28 cellular contexts compared by ENCODE assay signal in the genomic region with DNA sequence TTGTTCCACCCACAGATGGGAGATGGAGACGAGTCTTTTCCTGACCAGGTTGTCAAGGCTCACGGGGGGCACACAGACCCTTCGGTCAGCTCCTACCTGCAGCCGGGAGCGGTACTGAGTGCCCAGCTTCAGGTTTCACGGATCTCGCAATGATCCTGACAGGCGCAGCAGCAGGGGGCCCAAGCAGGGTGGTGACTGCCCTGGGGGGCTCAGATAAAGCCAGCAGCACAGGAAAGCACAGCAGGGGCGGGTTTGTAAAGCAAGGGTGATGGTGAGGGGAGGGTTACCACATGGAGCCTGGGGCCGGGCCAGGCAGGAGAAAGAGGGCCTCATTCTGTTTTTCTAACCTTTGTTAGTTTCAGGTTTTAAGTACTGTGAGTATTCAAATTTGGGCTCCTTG.
"Had no signal": no experiment of that assay in that cellular context is flagged by ENCODE, and none has a peak within 500 bp of the region (broad histone marks: within the 10 kb centered on the region; RNA-seq: fewer than 3 reads in every experiment).

No MANE protein-coding gene starts in this region.

- FAIRE-seq: islet of Langerhans had no signal

- H3K9me3 Mint-ChIP-seq: activated T-cell treated with anti-CD3 and anti-CD28 coated beads, Interleukin-2, amount 50 U/mL, for 4 hours; activated T-helper 2 cell treated with anti-CD3 and anti-CD28 coated beads, Interferon-gamma antibody, Interleukin-2, Interleukin-4, amounts not matched to agents 10 μg/mL and 5 μg/mL and 100 μg/mL, durations not matched to agents 14 hours and 24 hours and 36 hours; central memory CD8-positive, alpha-beta T cell; natural killer cell treated with Interleukin-12 subunit alpha and Interleukin-12 subunit beta and Interleukin-15 and Interleukin-18, amount 100 ng/mL, for 72 hours; stimulated activated naive CD8-positive, alpha-beta T cell treated with anti-CD3 and anti-CD28 coated beads, Interleukin-15, Interleukin-2, amounts not matched to agents 100 ng/mL and 50 ng/mL, for 24 hours; T-helper 1 cell treated with Interleukin-12 subunit alpha and Interleukin-12 subunit beta and Interleukin-4 antibody, amounts not matched to agents 30 μg/mL and 1 μg/mL, for 36 hours had no signal

- H3K27me3 Mint-ChIP-seq: activated naive CD8-positive, alpha-beta T cell had no signal

- H3K79me2 ChIP-seq: parathyroid adenoma had no signal

- H3K4me3 Mint-ChIP-seq: activated naive CD8-positive, alpha-beta T cell; activated T-cell treated with anti-CD3 and anti-CD28 coated beads, Interleukin-2, amount 50 U/mL, for 4 hours; central memory CD8-positive, alpha-beta T cell; natural killer cell treated with Interleukin-12 subunit alpha and Interleukin-12 subunit beta and Interleukin-15 and Interleukin-18, amount 100 ng/mL, for 72 hours; stimulated activated naive CD8-positive, alpha-beta T cell treated with anti-CD3 and anti-CD28 coated beads, Interleukin-15, Interleukin-2, amounts not matched to agents 100 ng/mL and 50 ng/mL, for 24 hours; T-helper 1 cell treated with Interleukin-12 subunit alpha and Interleukin-12 subunit beta and Interleukin-4 antibody, amounts not matched to agents 30 μg/mL and 1 μg/mL, for 36 hours had no signal

- H3K4me3 ChIP-seq: adrenal gland, ascending aorta, colonic mucosa, dorsolateral prefrontal cortex, gastroesophageal sphincter, sigmoid colon, smooth muscle cell, tibial artery, uterus had no signal

- H3K27me3 ChIP-seq: adrenal gland, ascending aorta, colonic mucosa, dorsolateral prefrontal cortex, gastroesophageal sphincter, sigmoid colon, uterus had no signal

- H3K27ac Mint-ChIP-seq: activated naive CD8-positive, alpha-beta T cell; activated T-helper 2 cell treated with anti-CD3 and anti-CD28 coated beads, Interferon-gamma antibody, Interleukin-2, Interleukin-4, amounts not matched to agents 10 μg/mL and 5 μg/mL and 100 μg/mL, durations not matched to agents 14 hours and 24 hours and 36 hours; natural killer cell treated with Interleukin-12 subunit alpha and Interleukin-12 subunit beta and Interleukin-15 and Interleukin-18, amount 100 ng/mL, for 72 hours; stimulated activated naive CD8-positive, alpha-beta T cell treated with anti-CD3 and anti-CD28 coated beads, Interleukin-15, Interleukin-2, amounts not matched to agents 100 ng/mL and 50 ng/mL, for 24 hours; T-helper 1 cell treated with Interleukin-12 subunit alpha and Interleukin-12 subunit beta and Interleukin-4 antibody, amounts not matched to agents 30 μg/mL and 1 μg/mL, for 36 hours had no signal

- H3K36me3 Mint-ChIP-seq: activated naive CD8-positive, alpha-beta T cell; natural killer cell treated with Interleukin-12 subunit alpha and Interleukin-12 subunit beta and Interleukin-15 and Interleukin-18, amount 100 ng/mL, for 72 hours had no signal

- DNase-seq: activated CD4-positive, alpha-beta T cell treated with anti-CD3 and anti-CD28 coated beads for 4 hours; activated CD4-positive, alpha-beta T cell treated with anti-CD3 and anti-CD28 coated beads, Interleukin-2, amount 50 U/mL, for 48 hours; activated CD4-positive, CD25-positive, alpha-beta regulatory T cell; activated CD8-positive, alpha-beta memory T cell treated with anti-CD3 and anti-CD28 coated beads, Interleukin-2, amount 50 U/mL, for 48 hours; activated naive CD4-positive, alpha-beta T cell; activated T-cell treated with anti-CD3 and anti-CD28 coated beads, Interleukin-2, amount 50 U/mL, for 4 hours; colonic mucosa; head of caudate nucleus; left colon; nucleus accumbens; sigmoid colon; stimulated activated CD4-positive, alpha-beta T cell treated with anti-CD3 and anti-CD28 coated beads, Interleukin-4, amount 100 ng/mL, for 1 hour; T1000; tibial artery had no signal

- H3K4me1 Mint-ChIP-seq: central memory CD8-positive, alpha-beta T cell had no signal

- H3K9me3 ChIP-seq: adrenal gland, ascending aorta, colonic mucosa, gastroesophageal sphincter, sigmoid colon, tibial artery, uterus had no signal

- H3K4me2 ChIP-seq: smooth muscle cell had no signal

- H3K27ac ChIP-seq: adrenal gland, ascending aorta, colonic mucosa, dorsolateral prefrontal cortex, gastroesophageal sphincter, parathyroid adenoma, sigmoid colon, tibial artery, uterus had no signal

- H3K9ac ChIP-seq: parathyroid adenoma had no signal

- H3K4me1 ChIP-seq: adrenal gland, ascending aorta, colonic mucosa, tibial artery had no signal

- H3K36me3 ChIP-seq: adrenal gland, ascending aorta, colonic mucosa, gastroesophageal sphincter, sigmoid colon, tibial artery, uterus had no signal

- ATAC-seq: activated T-cell treated with anti-CD3 and anti-CD28 coated beads, Interleukin-2, amount 50 U/mL, for 4 hours; gastroesophageal sphincter; left colon; natural killer cell treated with Interleukin-12 subunit alpha and Interleukin-12 subunit beta and Interleukin-15 and Interleukin-18, amount 100 ng/mL, for 72 hours had no signal

- H2AFZ ChIP-seq: parathyroid adenoma had no signal
